1 cellular context compared by ENCODE assay signal in the genomic region with DNA sequence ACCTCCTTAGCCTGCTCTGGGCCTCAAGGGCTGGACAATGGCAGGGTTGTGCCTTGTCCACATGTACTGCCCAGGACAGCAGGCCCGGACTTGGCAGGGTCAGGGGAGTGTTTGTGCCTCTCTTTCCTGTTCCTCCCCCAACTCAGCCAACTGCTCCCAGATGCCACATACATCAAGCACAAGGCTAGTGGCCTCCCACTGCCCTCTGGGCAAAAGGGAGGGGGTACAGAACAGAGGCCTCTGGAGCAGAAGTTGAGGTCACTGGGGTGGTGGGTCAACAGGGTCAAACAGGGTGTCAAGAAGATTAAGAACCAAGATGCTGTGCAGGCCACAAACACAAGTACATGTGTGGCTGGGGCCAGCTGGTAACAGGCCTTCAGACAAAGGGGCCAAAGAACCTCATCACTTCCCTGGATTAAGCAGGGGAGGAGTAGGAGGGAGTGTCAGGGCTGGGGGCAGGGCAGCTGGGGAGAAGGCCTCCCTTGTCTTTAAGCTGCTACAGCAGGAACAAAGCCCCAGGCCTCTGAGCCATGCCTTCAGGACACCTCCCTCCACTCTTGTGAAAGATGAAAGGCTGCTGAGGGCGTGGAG.
TF ChIP-seq lines count a peak whose summit lies in the region.

No MANE protein-coding gene starts in this region.

TF ChIP-seq in HEK293, 187 proteins besides CTCF, POLR2A, EP300 and RAD21 (continued from another document):
- TF ChIP-seq, protein P1, sequence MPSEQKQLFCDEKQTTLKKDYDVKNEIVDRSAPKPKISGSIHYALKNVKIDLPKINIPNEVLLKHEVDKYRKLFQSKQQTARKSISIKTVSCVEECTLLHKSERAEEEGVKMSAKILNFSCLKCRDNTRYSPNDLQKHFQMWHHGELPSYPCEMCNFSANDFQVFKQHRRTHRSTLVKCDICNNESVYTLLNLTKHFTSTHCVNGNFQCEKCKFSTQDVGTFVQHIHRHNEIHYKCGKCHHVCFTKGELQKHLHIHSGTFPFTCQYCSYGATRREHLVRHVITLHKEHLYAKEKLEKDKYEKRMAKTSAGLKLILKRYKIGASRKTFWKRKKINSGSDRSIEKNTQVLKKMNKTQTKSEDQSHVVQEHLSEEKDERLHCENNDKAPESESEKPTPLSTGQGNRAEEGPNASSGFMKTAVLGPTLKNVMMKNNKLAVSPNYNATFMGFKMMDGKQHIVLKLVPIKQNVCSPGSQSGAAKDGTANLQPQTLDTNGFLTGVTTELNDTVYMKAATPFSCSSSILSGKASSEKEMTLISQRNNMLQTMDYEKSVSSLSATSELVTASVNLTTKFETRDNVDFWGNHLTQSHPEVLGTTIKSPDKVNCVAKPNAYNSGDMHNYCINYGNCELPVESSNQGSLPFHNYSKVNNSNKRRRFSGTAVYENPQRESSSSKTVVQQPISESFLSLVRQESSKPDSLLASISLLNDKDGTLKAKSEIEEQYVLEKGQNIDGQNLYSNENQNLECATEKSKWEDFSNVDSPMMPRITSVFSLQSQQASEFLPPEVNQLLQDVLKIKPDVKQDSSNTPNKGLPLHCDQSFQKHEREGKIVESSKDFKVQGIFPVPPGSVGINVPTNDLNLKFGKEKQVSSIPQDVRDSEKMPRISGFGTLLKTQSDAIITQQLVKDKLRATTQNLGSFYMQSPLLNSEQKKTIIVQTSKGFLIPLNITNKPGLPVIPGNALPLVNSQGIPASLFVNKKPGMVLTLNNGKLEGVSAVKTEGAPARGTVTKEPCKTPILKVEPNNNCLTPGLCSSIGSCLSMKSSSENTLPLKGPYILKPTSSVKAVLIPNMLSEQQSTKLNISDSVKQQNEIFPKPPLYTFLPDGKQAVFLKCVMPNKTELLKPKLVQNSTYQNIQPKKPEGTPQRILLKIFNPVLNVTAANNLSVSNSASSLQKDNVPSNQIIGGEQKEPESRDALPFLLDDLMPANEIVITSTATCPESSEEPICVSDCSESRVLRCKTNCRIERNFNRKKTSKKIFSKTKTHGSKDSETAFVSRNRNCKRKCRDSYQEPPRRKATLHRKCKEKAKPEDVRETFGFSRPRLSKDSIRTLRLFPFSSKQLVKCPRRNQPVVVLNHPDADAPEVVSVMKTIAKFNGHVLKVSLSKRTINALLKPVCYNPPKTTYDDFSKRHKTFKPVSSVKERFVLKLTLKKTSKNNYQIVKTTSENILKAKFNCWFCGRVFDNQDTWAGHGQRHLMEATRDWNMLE (tag by site-specific recombination; conservative IDR thresholded peaks at IDR 0.05; ENCODE audit: low read depth) = no peak
- TF ChIP-seq ZNF37A (tag by site-specific recombination; IDR thresholded peaks at IDR 0.05) = no peak
- TF ChIP-seq, protein P2, sequence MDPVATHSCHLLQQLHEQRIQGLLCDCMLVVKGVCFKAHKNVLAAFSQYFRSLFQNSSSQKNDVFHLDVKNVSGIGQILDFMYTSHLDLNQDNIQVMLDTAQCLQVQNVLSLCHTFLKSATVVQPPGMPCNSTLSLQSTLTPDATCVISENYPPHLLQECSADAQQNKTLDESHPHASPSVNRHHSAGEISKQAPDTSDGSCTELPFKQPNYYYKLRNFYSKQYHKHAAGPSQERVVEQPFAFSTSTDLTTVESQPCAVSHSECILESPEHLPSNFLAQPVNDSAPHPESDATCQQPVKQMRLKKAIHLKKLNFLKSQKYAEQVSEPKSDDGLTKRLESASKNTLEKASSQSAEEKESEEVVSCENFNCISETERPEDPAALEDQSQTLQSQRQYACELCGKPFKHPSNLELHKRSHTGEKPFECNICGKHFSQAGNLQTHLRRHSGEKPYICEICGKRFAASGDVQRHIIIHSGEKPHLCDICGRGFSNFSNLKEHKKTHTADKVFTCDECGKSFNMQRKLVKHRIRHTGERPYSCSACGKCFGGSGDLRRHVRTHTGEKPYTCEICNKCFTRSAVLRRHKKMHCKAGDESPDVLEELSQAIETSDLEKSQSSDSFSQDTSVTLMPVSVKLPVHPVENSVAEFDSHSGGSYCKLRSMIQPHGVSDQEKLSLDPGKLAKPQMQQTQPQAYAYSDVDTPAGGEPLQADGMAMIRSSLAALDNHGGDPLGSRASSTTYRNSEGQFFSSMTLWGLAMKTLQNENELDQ (tag by site-specific recombination; IDR thresholded peaks at IDR 0.05; ENCODE audit: low read depth) = no peak
- TF ChIP-seq SALL2 (tag by site-specific recombination; IDR thresholded peaks at IDR 0.05; ENCODE audit: borderline replicate concordance) = no peak
- no peak for TF ChIP-seq ZNF155 (tag by site-specific recombination; IDR thresholded peaks at IDR 0.05)
- TF ChIP-seq YY1 (tag by site-specific recombination; IDR thresholded peaks at IDR 0.05) = no peak
- peak; percentile 52 for TF ChIP-seq ZFHX2 (tag by site-specific recombination; conservative IDR thresholded peaks at IDR 0.05)
- TF ChIP-seq MYNN (tag by site-specific recombination; IDR thresholded peaks at IDR 0.05; ENCODE audit: borderline replicate concordance) = no peak
- TF ChIP-seq ZNF585B (tag by site-specific recombination; IDR thresholded peaks at IDR 0.05) = no peak
- TF ChIP-seq ZBTB6 (tag by site-specific recombination; IDR thresholded peaks at IDR 0.05) = no peak
- peak; percentile 44 for TF ChIP-seq EGR2 (tag by site-specific recombination; IDR thresholded peaks at IDR 0.05; ENCODE audit: low read depth)
- no peak for TF ChIP-seq ZNF311 (tag by site-specific recombination; IDR thresholded peaks at IDR 0.05; ENCODE audit: borderline replicate concordance)
- TF ChIP-seq, protein P3, sequence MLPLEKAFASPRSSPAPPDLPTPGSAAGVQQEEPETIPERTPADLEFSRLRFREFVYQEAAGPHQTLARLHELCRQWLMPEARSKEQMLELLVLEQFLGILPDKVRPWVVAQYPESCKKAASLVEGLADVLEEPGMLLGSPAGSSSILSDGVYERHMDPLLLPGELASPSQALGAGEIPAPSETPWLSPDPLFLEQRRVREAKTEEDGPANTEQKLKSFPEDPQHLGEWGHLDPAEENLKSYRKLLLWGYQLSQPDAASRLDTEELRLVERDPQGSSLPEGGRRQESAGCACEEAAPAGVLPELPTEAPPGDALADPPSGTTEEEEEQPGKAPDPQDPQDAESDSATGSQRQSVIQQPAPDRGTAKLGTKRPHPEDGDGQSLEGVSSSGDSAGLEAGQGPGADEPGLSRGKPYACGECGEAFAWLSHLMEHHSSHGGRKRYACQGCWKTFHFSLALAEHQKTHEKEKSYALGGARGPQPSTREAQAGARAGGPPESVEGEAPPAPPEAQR (tag by site-specific recombination; IDR thresholded peaks at IDR 0.05) = no peak
